Comparison of ENCODE assay signal across 14 cellular contexts in genomic region chr13:103351035-103351828, GRCh38.
DNase-seq lines count a peak whose midpoint lies in the region; ATAC-seq and TF ChIP-seq lines count a peak whose summit lies in the region.
"Had no signal": no experiment of that assay in that cellular context is flagged by ENCODE, and none has a peak within 500 bp of the region (broad histone marks: within the 10 kb centered on the region; RNA-seq: fewer than 3 reads in every experiment).

No MANE protein-coding gene starts in this region.

- H3K4me3 ChIP-seq in A673 (ENCODE audit: low read depth, low read length, poor library complexity, severe bottlenecking), result no peak overlapping the region
- H3K4me3 ChIP-seq in fibroblast of lung (replicated peaks in 1 of 4; ENCODE audit: control extremely low read depth in 1 of 4, insufficient read depth in 1 of 4, low read depth in 3 of 4, low read length in 4 of 4), result no peak overlapping the region
- H3K4me3 ChIP-seq in osteoblast (ENCODE audit: insufficient read depth, low read length), result no peak overlapping the region
- H3K4me3 ChIP-seq: skin epidermis had no signal

- H3K4me2 ChIP-seq in fibroblast of lung (ENCODE audit: extremely low read depth, insufficient read depth, low read length) (no peak overlapping the region), osteoblast (ENCODE audit: insufficient read depth, low read length) (no peak overlapping the region)

- BruUV-seq in A673 (replicated peaks; lab: Mats Ljungman, UMichigan), result no TSS peak

- no peak overlapping the region for H2AFZ ChIP-seq in fibroblast of lung (ENCODE audit: low read length)
- no peak overlapping the region for H2AFZ ChIP-seq in osteoblast (ENCODE audit: low read length)

- H3K9ac ChIP-seq in fibroblast of lung (ENCODE audit: insufficient read depth, low read length), result no peak overlapping the region

- H3K27ac ChIP-seq in A673 (ENCODE audit: low read depth, low read length, poor library complexity, severe bottlenecking) (no peak overlapping the region), fibroblast of lung (ENCODE audit: insufficient read depth, low read length) (no peak overlapping the region), osteoblast (ENCODE audit: low read depth, low read length) (no peak overlapping the region)
- H3K27ac ChIP-seq: skin epidermis had no signal

- no peak for ATAC-seq in GM21381 (IDR thresholded peaks at IDR 0.05; ENCODE audit: unreplicated experiment)

- H3K36me3 ChIP-seq in A673 (ENCODE audit: insufficient read depth, low read length, poor library complexity, severe bottlenecking) (no peaks in the 10 kb centered on the region), fibroblast of lung (ENCODE audit: control insufficient read depth, insufficient read depth, low read length) (no peaks in the 10 kb centered on the region), osteoblast (ENCODE audit: insufficient read depth, low read length) (no peaks in the 10 kb centered on the region)

- peak; percentile 7 for DNase-seq in A673 (ENCODE audit: low spot score)
- peak; percentile 40 for DNase-seq in NCI-H2227 treated with DMSO at 0.1 percent for 48 hours (lab: John Stamatoyannopoulos, UW)
- DNase-seq in fibroblast of lung (ENCODE audit: low read depth in 2 of 2), result peak; percentile 37 to 75
- peak; percentile 49 for DNase-seq in left kidney (ENCODE audit: low read depth, low spot score)
- DNase-seq in NCI-H345 treated with DMSO at 0.1 percent for 48 hours (lab: John Stamatoyannopoulos, UW; ENCODE audit: unreplicated experiment), result no peak
- DNase-seq in NCI-H2107 treated with DMSO at 0.1 percent for 48 hours (lab: John Stamatoyannopoulos, UW; ENCODE audit: unreplicated experiment), result no peak
- DNase-seq in osteoblast (ENCODE audit: insufficient read length, low spot score, missing footprints), result no peak
- DNase-seq: activated CD4-positive, alpha-beta T cell treated with anti-CD3 and anti-CD28 coated beads for 48 hours; activated naive CD8-positive, alpha-beta T cell treated with anti-CD3 and anti-CD28 coated beads for 36 hours; KBM-7; SIG-M5; stimulated activated CD8-positive, alpha-beta memory T cell treated with anti-CD3 and anti-CD28 coated beads, Interleukin-4, amount 100 ng/mL, for 48 hours had no signal

- POLR2A ChIA-PET in A673 (lab: Charles Lee; ENCODE audit: low non-redundant PET), result no interaction called here

- intact Hi-C loops in A673 (cut with micrococcal nuclease; ENCODE audit: unreplicated experiment), result no loop called here

- TF ChIP-seq CTCF in A673 (conservative IDR thresholded peaks at IDR 0.05; ENCODE audit: low read depth, low read length), result no peak
- no peak for TF ChIP-seq CTCF in fibroblast of lung (conservative IDR thresholded peaks at IDR 0.05 in 1 of 2, IDR thresholded peaks at IDR 0.05 in 1 of 2; ENCODE audit: low read depth in 1 of 2, low read length in 2 of 2)
- no peak for TF ChIP-seq CTCF in osteoblast (IDR thresholded peaks at IDR 0.05; ENCODE audit: extremely low read depth, low read depth, low read length)

- no peaks in the 10 kb centered on the region for H4K20me1 ChIP-seq in fibroblast of lung (ENCODE audit: control insufficient read depth, extremely low read depth, insufficient read depth, low read length)
- no peaks in the 10 kb centered on the region for H4K20me1 ChIP-seq in osteoblast (ENCODE audit: insufficient read depth, low read length)

- H3K9me3 ChIP-seq in A673 (ENCODE audit: low read depth, low read length, poor library complexity, severe bottlenecking), result no peaks in the 10 kb centered on the region
- H3K9me3 ChIP-seq in fibroblast of lung (ENCODE audit: control insufficient read depth, insufficient read depth, low read depth, low read length), result no peaks in the 10 kb centered on the region
- no peaks in the 10 kb centered on the region for H3K9me3 ChIP-seq in osteoblast (ENCODE audit: low read depth, low read length)

- CTCF ChIA-PET in A673 (lab: Charles Lee), result no interaction called here

- no peaks in the 10 kb centered on the region for H3K27me3 ChIP-seq in A673 (replicated peaks; ENCODE audit: insufficient read depth, low read depth, low read length, poor library complexity)
- no peaks in the 10 kb centered on the region for H3K27me3 ChIP-seq in fibroblast of lung (ENCODE audit: control insufficient read depth, insufficient read depth, low read length)
- H3K27me3 ChIP-seq in osteoblast (ENCODE audit: insufficient read depth, low read length), result no peaks in the 10 kb centered on the region

- H3K4me1 ChIP-seq in A673 (ENCODE audit: insufficient read depth, low read length, poor library complexity, severe bottlenecking), result no peaks in the 10 kb centered on the region
- H3K4me1 ChIP-seq in fibroblast of lung (ENCODE audit: control insufficient read depth, extremely low read depth, insufficient read depth, low read length), result no peaks in the 10 kb centered on the region
- no peaks in the 10 kb centered on the region for H3K4me1 ChIP-seq in osteoblast (ENCODE audit: insufficient read depth, low read length)

- H3K79me2 ChIP-seq in fibroblast of lung (ENCODE audit: control insufficient read depth, insufficient read depth, low read length) (no peaks in the 10 kb centered on the region), osteoblast (ENCODE audit: insufficient read depth, low read length) (no peaks in the 10 kb centered on the region)

Comparison
In these comparisons a context has a peak if more than half of its experiments do, and no peak if none do; other contexts are left out.
1. DNase-seq: peak in A673 (single experiment), NCI-H2227 treated with DMSO at 0.1 percent for 48 hours (single experiment), fibroblast of lung (2 of 2) and left kidney (single experiment); none in NCI-H345 treated with DMSO at 0.1 percent for 48 hours (single experiment), NCI-H2107 treated with DMSO at 0.1 percent for 48 hours (single experiment) and osteoblast (single experiment).